ENCODE assay signal across 17 cellular contexts in the genomic region with DNA sequence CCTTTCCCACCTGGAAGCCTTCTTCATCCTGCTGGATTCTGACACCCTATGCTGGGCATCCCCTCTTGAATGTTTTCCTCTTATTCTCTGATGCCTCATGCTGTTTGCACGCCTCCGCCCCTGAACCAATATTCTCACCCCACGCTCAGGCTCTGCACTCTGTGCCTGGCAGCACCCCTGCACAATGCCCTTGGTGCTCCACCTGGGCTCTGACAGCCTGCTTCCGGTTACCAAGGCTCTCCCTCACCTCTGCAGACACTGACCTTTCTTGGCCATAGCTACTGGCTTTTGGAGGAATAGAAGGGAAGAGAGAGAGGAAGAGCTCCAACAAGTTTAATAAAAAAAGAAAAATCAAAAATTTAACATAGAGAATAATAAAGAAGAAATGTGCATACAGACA.
"Had no signal": no experiment of that assay in that cellular context is flagged by ENCODE, and none has a peak within 500 bp of the region (broad histone marks: within the 10 kb centered on the region; RNA-seq: fewer than 3 reads in every experiment).

No MANE protein-coding gene starts in this region.

- H3K4me3 ChIP-seq: coronary artery, heart left ventricle, psoas muscle, right lobe of liver, spleen, tibial artery, upper lobe of right lung had no signal

- H3K36me3 ChIP-seq: heart left ventricle, right lobe of liver, spleen, tibial artery, upper lobe of right lung had no signal

- H3K4me1 ChIP-seq: psoas muscle, right lobe of liver, spleen, tibial artery, upper lobe of right lung had no signal

- DNase-seq: effector CD4-positive, alpha-beta T cell; heart left ventricle; hippocampal formation; kidney glomerular epithelial cell; naive thymus-derived CD4-positive, alpha-beta T cell; nephron progenitor cell; psoas muscle; retina; right lobe of liver; spleen; stimulated activated CD4-positive, alpha-beta T cell treated with anti-CD3 and anti-CD28 coated beads, Interleukin-15, amount 100 ng/mL, for 24 hours; stimulated activated CD4-positive, alpha-beta T cell treated with anti-CD3 and anti-CD28 coated beads, Interleukin-1b, Interleukin-23, amount 100 ng/mL, for 48 hours; stimulated activated CD4-positive, alpha-beta T cell treated with anti-CD3 and anti-CD28 coated beads, Interleukin-4, amount 100 ng/mL, for 24 hours; tibial artery; upper lobe of right lung had no signal

- H3K9me3 ChIP-seq: heart left ventricle, psoas muscle, right lobe of liver, spleen, tibial artery, upper lobe of right lung had no signal

- H3K27ac ChIP-seq: coronary artery, heart left ventricle, psoas muscle, right lobe of liver, spleen, tibial artery, upper lobe of right lung had no signal

- H3K27me3 ChIP-seq: right lobe of liver, upper lobe of right lung had no signal

- ATAC-seq: heart left ventricle; naive thymus-derived CD4-positive, alpha-beta T cell; psoas muscle; right lobe of liver; stimulated activated memory B cell treated with anti-CD40 and anti-IgM and Interleukin-4, amounts not matched to agents 10 μg/mL and 1 μg/mL and 100 μg/mL, for 72 hours had no signal
